8 cellular contexts compared by ENCODE assay signal in the genomic region with DNA sequence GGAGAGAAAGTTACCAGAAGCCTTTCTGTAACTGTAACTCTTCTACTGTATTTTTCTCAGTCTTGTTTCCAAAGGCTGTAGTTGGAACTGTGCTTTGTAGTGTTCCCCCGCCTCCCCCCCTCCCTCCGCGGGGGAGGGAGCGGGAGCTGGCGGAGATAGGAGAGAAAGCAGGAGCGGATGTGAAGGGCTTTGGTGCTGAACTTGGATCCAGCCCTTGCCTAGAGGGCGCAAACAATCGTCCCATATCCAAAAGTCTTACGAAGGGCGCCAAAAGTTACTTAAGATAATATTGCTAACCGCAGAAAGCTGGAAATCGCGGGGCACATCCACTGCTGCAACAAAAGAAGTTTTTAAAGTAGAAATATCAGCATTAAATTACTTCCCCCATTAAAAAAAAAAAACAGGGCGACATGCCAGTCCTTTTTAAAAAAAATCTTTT. TPM values are rescaled to one million over a fixed set of nuclear protein-coding genes. Genes with fewer than 3 reads are reported as not detected.
DNase-seq lines count a peak whose midpoint lies in the region; ATAC-seq, FAIRE-seq and TF ChIP-seq lines count a peak whose summit lies in the region.

No MANE protein-coding gene starts in this region.

- H3K4me3 ChIP-seq in AG04450 (ENCODE audit: low read depth, low read length) = peak overlapping the region; percentile 15; the same call in 1 of the 2 replicates
- peak overlapping the region; percentile 46 for H3K4me3 ChIP-seq in OCI-LY7 (ENCODE audit: low read depth, low read length, poor library complexity, severe bottlenecking)
- H3K4me3 ChIP-seq in bronchial epithelial cell (ENCODE audit: low read depth, low read length) = peak overlapping the region; percentile 7
- peak overlapping the region in 2 of 7 experiments; percentile 12 to 20 for H3K4me3 ChIP-seq in skin epidermis

- peak overlapping the region in 5 of 6 donors; percentile 29 to 73 (median 56) for H3K27ac Mint-ChIP-seq in immature natural killer cell

- peaks cover 14 to 39% (median 32%) of the 10 kb centered on the region in 3 donors for H3K27me3 Mint-ChIP-seq in immature natural killer cell (ENCODE audit: low read depth in 3 of 3)

- H3K27me3 ChIP-seq in AG04450 (ENCODE audit: control insufficient read depth, insufficient read depth, low read length) = no peaks in the 10 kb centered on the region
- H3K27me3 ChIP-seq in bronchial epithelial cell (ENCODE audit: control insufficient read depth, insufficient read depth, low read length) = no peaks in the 10 kb centered on the region

- peaks cover 54 to 61% of the 10 kb centered on the region in 2 donors for H3K4me1 Mint-ChIP-seq in immature natural killer cell

- peak; percentile 38; the same call in 1 of the 2 replicates for TF ChIP-seq CTCF in AG04450 (IDR thresholded peaks at IDR 0.05; ENCODE audit: low read depth, low read length)
- TF ChIP-seq CTCF in OCI-LY7 (conservative IDR thresholded peaks at IDR 0.05; ENCODE audit: low read length) = peak; percentile 59
- peak; percentile 41 for TF ChIP-seq CTCF in bronchial epithelial cell (IDR thresholded peaks at IDR 0.05; ENCODE audit: insufficient read depth, low read length, severe bottlenecking)

- no peaks in the 10 kb centered on the region for H3K79me2 ChIP-seq in OCI-LY7 (ENCODE audit: insufficient read depth, low read depth, low read length)

- H3K4me1 ChIP-seq in OCI-LY7 (ENCODE audit: insufficient read depth, low read length, poor library complexity, severe bottlenecking) = peaks cover 51% of the 10 kb centered on the region

- H3K36me3 ChIP-seq in OCI-LY7 (ENCODE audit: insufficient read depth, low read length) (no peaks in the 10 kb centered on the region), bronchial epithelial cell (ENCODE audit: control insufficient read depth, insufficient read depth, low read length) (no peaks in the 10 kb centered on the region)

- H4K20me1 ChIP-seq in OCI-LY7 (ENCODE audit: insufficient read depth, low read length) = 0 out of 2 replicates have a peak, but pooled peaks cover 11% of the 10 kb centered on the region

- CTCF ChIA-PET in AG04450 (lab: Charles Lee) (interaction anchor here (0.6 to 2.7 kb wide), 7 partner anchors 15 to 296 kb away, joined by 3 to 19 read pairs (median 4); no protein-coding TSS in a partner anchor), OCI-LY7 (lab: Charles Lee; ENCODE audit: unreplicated experiment) (no interaction called here)

- peak overlapping the region; percentile 45 to 69 (median 63) for H3K4me3 Mint-ChIP-seq in immature natural killer cell

- ATAC-seq in HG03135 (IDR thresholded peaks at IDR 0.05; ENCODE audit: unreplicated experiment) = no peak

- H3K4me2 ChIP-seq in OCI-LY7 (ENCODE audit: low read length) = peak overlapping the region; percentile 79

- POLR2A ChIA-PET in AG04450 (lab: Yijun Ruan, JAX) (interaction anchor here (0.6 kb wide), 1 partner anchor 659 kb away, joined by 4 read pairs; no protein-coding TSS in a partner anchor), OCI-LY7 (lab: Charles Lee) (no interaction called here)

- peaks cover 0 to 3% (median 0%) of the 10 kb centered on the region in 6 donors for H3K9me3 Mint-ChIP-seq in immature natural killer cell

- peak overlapping the region; percentile 38; the same call in 1 of the 2 replicates for H2AFZ ChIP-seq in OCI-LY7 (ENCODE audit: low read length)

- H3K36me3 Mint-ChIP-seq in immature natural killer cell = no peaks in the 10 kb centered on the region

- no peaks in the 10 kb centered on the region for H3K9me2 ChIP-seq in OCI-LY7 (ENCODE audit: insufficient read depth, low read length)

- no peak for FAIRE-seq in bronchial epithelial cell (lab: Jason Lieb, UNC)

- H3K9me3 ChIP-seq in AG04450 (ENCODE audit: control insufficient read depth, insufficient read depth, low read length) = no peaks in the 10 kb centered on the region; the same call in 1 of the 2 replicates
- no peaks in the 10 kb centered on the region for H3K9me3 ChIP-seq in OCI-LY7 (ENCODE audit: low read length)

- no TSS peak for BruUV-seq in OCI-LY7 (replicated peaks; lab: Mats Ljungman, UMichigan)

- intact Hi-C loops in OCI-LY7 (cut with micrococcal nuclease; ENCODE audit: unreplicated experiment) = loop anchor here (10.0 kb wide), 1 partner anchor 1605 kb away; a partner anchor contains a TSS

- peak; percentile 34 for DNase-seq in AG04450 (ENCODE audit: low read depth, low spot score)
- DNase-seq in H4 (ENCODE audit: low spot score) = peak; percentile 83
- no peak for DNase-seq in OCI-LY7 (ENCODE audit: low spot score)
- DNase-seq in bronchial epithelial cell (ENCODE audit: low read depth) = peak; percentile 77
- DNase-seq in immature natural killer cell = no peak
- DNase-seq in GM19240 (ENCODE audit: insufficient read length, low spot score) = no peak

- H3K27ac ChIP-seq in AG04450 (ENCODE audit: low read depth, low read length) (no peak overlapping the region), OCI-LY7 (ENCODE audit: low read depth, low read length, poor library complexity, severe bottlenecking) (no peak overlapping the region), skin epidermis (peak overlapping the region in 15 of 21 experiments; percentile 11 to 96 (median 69))

RNA-seq across cellular contexts. Expression of a gene that starts 2.4 kb away (rescaled TPM):
- 3.0 and 3.9 TPM in 2 replicates for polyA plus RNA-seq in AG04450 (2011; rRNA removed)
- 9.6 and 11.6 TPM in 2 replicates for polyA minus RNA-seq in AG04450 (2011; rRNA and poly(A)+ RNA removed)
- 3.9 and 7.4 TPM in 2 replicates for total RNA-seq in H4 (2014; rRNA removed; shearing (Covaris generic))
- total RNA-seq in OCI-LY7 (2014; rRNA removed; shearing (Covaris generic)) = 2.8 and 7.8 TPM in 2 replicates
- 16.4 and 18.8 TPM in 2 replicates for total RNA-seq in OCI-LY7 (2022)
- 7.4 and 11.3 TPM in 2 replicates for total RNA-seq in bronchial epithelial cell
- polyA plus RNA-seq in immature natural killer cell = 10 to 100 TPM in 1 of 3 donors, 1 to 10 TPM in 2; 1.7 to 11.5 (median 3.9) TPM

Comparison
In these comparisons a context has a peak if more than half of its experiments do, and no peak if none do; other contexts are left out.
1. DNase-seq: peak in AG04450 (single experiment), H4 (single experiment) and bronchial epithelial cell (single experiment); none in OCI-LY7 (single experiment), immature natural killer cell (0 of 3) and GM19240 (single experiment).
2. H3K27ac ChIP-seq: peak in skin epidermis (15 of 21); none in AG04450 (single experiment) and OCI-LY7 (single experiment).
3. Peak in every context shown above with its lines, with median percentiles within 50 percentile points of each other: CTCF ChIP-seq.